8 cellular contexts compared by ENCODE assay signal in the genomic region with DNA sequence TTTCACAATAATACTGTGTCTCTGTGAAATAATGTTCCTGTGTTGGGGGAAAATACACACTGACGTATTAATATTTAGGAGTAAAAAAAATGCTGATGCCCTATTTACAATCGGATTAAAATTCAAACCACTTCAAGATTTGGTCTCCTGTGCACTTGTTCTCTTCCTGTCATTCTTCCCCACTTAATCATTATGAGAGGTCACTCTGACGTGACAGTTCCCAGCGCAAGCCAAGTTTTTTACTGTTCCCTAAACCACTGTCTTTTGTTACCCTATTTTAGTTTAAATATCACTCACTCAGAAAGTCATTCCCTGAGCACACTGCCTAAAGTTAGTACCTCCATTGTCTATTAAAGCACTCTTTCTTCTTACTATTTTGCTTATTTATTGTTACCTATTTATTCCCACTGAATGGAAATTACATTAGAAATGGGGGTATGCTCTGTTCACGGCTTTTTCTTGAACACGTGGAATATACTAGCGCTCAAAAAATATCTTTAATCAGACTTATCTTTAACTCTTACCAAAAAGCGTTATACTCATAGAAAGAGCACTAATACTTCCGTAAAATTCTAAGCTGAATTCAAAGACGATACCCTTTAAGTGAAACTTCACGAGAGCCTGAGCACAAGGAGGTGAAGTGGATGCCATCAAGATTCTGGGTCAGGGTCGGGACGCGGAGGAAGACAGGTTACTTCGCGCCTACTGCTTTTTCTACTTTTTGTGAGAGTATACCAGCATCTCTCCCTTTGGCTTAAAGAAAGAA. TPM values are rescaled to one million over a fixed set of nuclear protein-coding genes. Genes with fewer than 3 reads are reported as not detected.
A peak's percentile ranks its signal among the peaks of the same experiment; 100 is the strongest.
DNase-seq lines count a peak whose midpoint lies in the region; ATAC-seq and TF ChIP-seq lines count a peak whose summit lies in the region.

No MANE protein-coding gene starts in this region.

- ATAC-seq in GM18517 (IDR thresholded peaks at IDR 0.05; ENCODE audit: unreplicated experiment) (peak; percentile 39), HG03025 (IDR thresholded peaks at IDR 0.05; ENCODE audit: low FRiP score, unreplicated experiment) (peak; percentile 42)
- peak; percentile 51 to 60 for ATAC-seq in stimulated activated naive B cell treated with anti-CD40 and anti-IgM and Interleukin-4, amounts not matched to agents 10 μg/mL and 1 μg/mL and 100 μg/mL, for 72 hours (replicated peaks)

- no peaks in the 10 kb centered on the region for H3K9me3 Mint-ChIP-seq in stimulated activated naive B cell treated with anti-CD40 and anti-IgM and Interleukin-4, amounts not matched to agents 10 μg/mL and 1 μg/mL and 100 μg/mL, for 72 hours

- no peak for TF ChIP-seq POLR2A in adrenal gland (IDR thresholded peaks at IDR 0.05)

- H3K36me3 Mint-ChIP-seq in stimulated activated naive B cell treated with anti-CD40 and anti-IgM and Interleukin-4, amounts not matched to agents 10 μg/mL and 1 μg/mL and 100 μg/mL, for 72 hours: peaks cover 6 to 19% of the 10 kb centered on the region in 2 donors

- peaks cover 0 to 14% of the 10 kb centered on the region in 2 donors for H3K36me3 ChIP-seq in adrenal gland (replicated peaks in 1 of 2)

- H3K27ac Mint-ChIP-seq in stimulated activated naive B cell treated with anti-CD40 and anti-IgM and Interleukin-4, amounts not matched to agents 10 μg/mL and 1 μg/mL and 100 μg/mL, for 72 hours: peak overlapping the region; percentile 99

- H3K4me3 ChIP-seq in adrenal gland: peak overlapping the region in 2 of 4 donors; percentile 92 to 93
- H3K4me3 ChIP-seq in iPS-18c (ENCODE audit: insufficient read depth, low read depth, low read length): peak overlapping the region; percentile 88; the same call in 1 of the 2 replicates

- no peaks in the 10 kb centered on the region for H3K27me3 ChIP-seq in adrenal gland

- H3K9me3 ChIP-seq in adrenal gland (replicated peaks in 1 of 3): no peaks in the 10 kb centered on the region
- H3K9me3 ChIP-seq in iPS-18c (ENCODE audit: control insufficient read depth, insufficient read depth, low read length): no peaks in the 10 kb centered on the region

- peak overlapping the region; percentile 96 to 97 for H3K4me3 Mint-ChIP-seq in stimulated activated naive B cell treated with anti-CD40 and anti-IgM and Interleukin-4, amounts not matched to agents 10 μg/mL and 1 μg/mL and 100 μg/mL, for 72 hours

- 0 to 2% (median 1%) methylated on average over 16 of the region's 16 CpGs for WGBS in adrenal gland, 4 donors

- intact Hi-C loops in adrenal gland (cut with DNase I): no loop called here

- H3K4me1 ChIP-seq in adrenal gland (replicated peaks in 1 of 2): peaks cover 31 to 40% of the 10 kb centered on the region in 2 donors

- H3K4me1 Mint-ChIP-seq in stimulated activated naive B cell treated with anti-CD40 and anti-IgM and Interleukin-4, amounts not matched to agents 10 μg/mL and 1 μg/mL and 100 μg/mL, for 72 hours: peaks cover 16 to 29% of the 10 kb centered on the region in 2 donors

- DNase-seq in AG08396 (ENCODE audit: low spot score) (peak; percentile 3), NCI-H446 (lab: John Stamatoyannopoulos, UW) (peak; percentile 79), adrenal gland (peak in 2 of 7 donors; percentile 22 to 57), DMS153 (lab: John Stamatoyannopoulos, UW) (no peak)
- no peak for DNase-seq in stimulated activated naive B cell treated with anti-CD40 and anti-IgM and Interleukin-4, amounts not matched to agents 10 μg/mL and 1 μg/mL and 100 μg/mL, for 72 hours

- no peaks in the 10 kb centered on the region for H3K27me3 Mint-ChIP-seq in stimulated activated naive B cell treated with anti-CD40 and anti-IgM and Interleukin-4, amounts not matched to agents 10 μg/mL and 1 μg/mL and 100 μg/mL, for 72 hours

- peak overlapping the region; percentile 80 to 98 (median 96) for H3K27ac ChIP-seq in adrenal gland

- no peak for TF ChIP-seq CTCF in adrenal gland (IDR thresholded peaks at IDR 0.05)

RNA-seq across cellular contexts. Expression of a gene that starts 0.7 kb away (rescaled TPM):
- total RNA-seq in adrenal gland: 100 to 1,000 TPM in 7 of 8 donors, 10 to 100 TPM in 1; 80.9 to 270 (median 143) TPM
- 100 to 1,000 TPM; 164 to 260 (median 173) TPM for polyA plus RNA-seq in adrenal gland

RNA-seq across cellular contexts. Expression of a gene that starts 44.0 kb away (rescaled TPM):
- total RNA-seq in adrenal gland: 100 to 1,000 TPM in 2 of 8 donors, 10 to 100 TPM in 6; 49.0 to 138 (median 82.4) TPM
- 100 to 1,000 TPM in 1 of 3 donors, 10 to 100 TPM in 2; 58.8 to 167 (median 79.5) TPM for polyA plus RNA-seq in adrenal gland

RNA-seq across cellular contexts. Expression of a gene that starts 54.4 kb away (rescaled TPM):
- total RNA-seq in adrenal gland: 10 to 100 TPM in 7 of 8 donors, 1 to 10 TPM in 1; 6.2 to 38.0 (median 18.3) TPM
- 10 to 100 TPM in 2 of 3 donors, 1 to 10 TPM in 1; 4.4 to 17.5 (median 16.3) TPM for polyA plus RNA-seq in adrenal gland

Comparison
In these comparisons a context has a peak if more than half of its experiments do, and no peak if none do; other contexts are left out.
1. DNase-seq: peak in AG08396 (single experiment) and NCI-H446 (2 of 2); none in stimulated activated naive B cell treated with anti-CD40 and anti-IgM and Interleukin-4, amounts not matched to agents 10 μg/mL and 1 μg/mL and 100 μg/mL, for 72 hours (single experiment) and DMS153 (single experiment).
2. Peak in every context shown above with its lines, with median percentiles within 50 percentile points of each other: ATAC-seq.